Comparison of ENCODE assay signal across 9 cellular contexts in genomic region chr11:57426754-57427691, GRCh38. TPM values are rescaled to one million over a fixed set of nuclear protein-coding genes. Genes with fewer than 3 reads are reported as not detected.
A peak's percentile ranks its signal among the peaks of the same experiment; 100 is the strongest.
DNase-seq lines count a peak whose midpoint lies in the region; ATAC-seq and TF ChIP-seq lines count a peak whose summit lies in the region.
"Had no signal": no experiment of that assay in that cellular context is flagged by ENCODE, and none has a peak within 500 bp of the region (broad histone marks: within the 10 kb centered on the region; RNA-seq: fewer than 3 reads in every experiment).

Gene SLC43A3, minus strand, starts transcription at chr11:57427121. Its CDS starts 949 bp downstream, at chr11:57426172.

- H3K4me1 ChIP-seq in RWPE2 (ENCODE audit: insufficient read depth, poor library complexity, severe bottlenecking) (peaks cover 32% of the 10 kb centered on the region), gastroesophageal sphincter (peaks cover 18 to 84% (median 45%) of the 10 kb centered on the region in 3 donors)

- peak; percentile 45 to 50 for TF ChIP-seq POLR2A in gastroesophageal sphincter (IDR thresholded peaks at IDR 0.05)

- 1% methylated on average over 16 to 37 of the region's 45 CpGs for WGBS in gastroesophageal sphincter (ENCODE audit: low coverage in 1 of 2), 2 donors

- DNase-seq in AG20443 (ENCODE audit: low spot score) = peak; percentile 83
- DNase-seq in RWPE2 (ENCODE audit: low spot score) = no peak
- peak; percentile 67 for DNase-seq in activated gamma-delta T cell treated with Interleukin-2 at 50 U/mL for 16 hours
- peak in 36 of 56 donors; percentile 4 to 63 (median 24) for DNase-seq in nucleus accumbens (lab: John Stamatoyannopoulos, UW)
- DNase-seq in substantia nigra (lab: John Stamatoyannopoulos, UW) = peak in 32 of 49 donors; percentile 8 to 72 (median 37)

- no peak for TF ChIP-seq EP300 in gastroesophageal sphincter (IDR thresholded peaks at IDR 0.05)

- H3K36me3 ChIP-seq in RWPE2 (ENCODE audit: low read depth) (peaks cover 36% of the 10 kb centered on the region), gastroesophageal sphincter (peaks cover 0 to 21% of the 10 kb centered on the region in 2 donors)

- ATAC-seq in GM19035 (IDR thresholded peaks at IDR 0.05; ENCODE audit: unreplicated experiment) (peak; percentile 57), HG03354 (IDR thresholded peaks at IDR 0.05; ENCODE audit: poor library complexity, severe bottlenecking, unreplicated experiment) (peak; percentile 73), RWPE2 (ENCODE audit: low read depth) (peak; percentile 69), gastroesophageal sphincter (peak; percentile 62)

- H3K9me3 ChIP-seq in RWPE2 (ENCODE audit: severe bottlenecking) = no peaks in the 10 kb centered on the region
- no peaks in the 10 kb centered on the region for H3K9me3 ChIP-seq in gastroesophageal sphincter

- H3K4me3 ChIP-seq in RWPE2 (ENCODE audit: severe bottlenecking) (peak within 1 kb of the TSS; percentile 37), gastroesophageal sphincter (peak within 1 kb of the TSS; percentile 59 to 66)

- no peak for TF ChIP-seq CTCF in RWPE2 (IDR thresholded peaks at IDR 0.05; ENCODE audit: poor library complexity, severe bottlenecking)
- TF ChIP-seq CTCF in gastroesophageal sphincter (IDR thresholded peaks at IDR 0.05) = no peak

- peak within 1 kb of the TSS; percentile 86 for H3K27ac ChIP-seq in RWPE2 (ENCODE audit: poor library complexity, severe bottlenecking)
- peak within 1 kb of the TSS; percentile 96 to 99 (median 98) for H3K27ac ChIP-seq in gastroesophageal sphincter
- peak within 1 kb of the TSS; percentile 81 for H3K27ac ChIP-seq in substantia nigra (ENCODE audit: low read depth, low read length, poor library complexity, severe bottlenecking)

- no peaks in the 10 kb centered on the region for H3K27me3 ChIP-seq in RWPE2 (ENCODE audit: insufficient read depth, poor library complexity, severe bottlenecking)
- no peaks in the 10 kb centered on the region for H3K27me3 ChIP-seq in gastroesophageal sphincter

RNA-seq across cellular contexts. Expression of gene SLC43A3, which starts in this region (rescaled TPM):
- total RNA-seq in gastroesophageal sphincter = 10 to 100 TPM; 40.9 to 75.9 (median 60.0) TPM
- total RNA-seq: NCI-H460 had no signal
